ENCODE assay signal across 8 cellular contexts in the genomic region with DNA sequence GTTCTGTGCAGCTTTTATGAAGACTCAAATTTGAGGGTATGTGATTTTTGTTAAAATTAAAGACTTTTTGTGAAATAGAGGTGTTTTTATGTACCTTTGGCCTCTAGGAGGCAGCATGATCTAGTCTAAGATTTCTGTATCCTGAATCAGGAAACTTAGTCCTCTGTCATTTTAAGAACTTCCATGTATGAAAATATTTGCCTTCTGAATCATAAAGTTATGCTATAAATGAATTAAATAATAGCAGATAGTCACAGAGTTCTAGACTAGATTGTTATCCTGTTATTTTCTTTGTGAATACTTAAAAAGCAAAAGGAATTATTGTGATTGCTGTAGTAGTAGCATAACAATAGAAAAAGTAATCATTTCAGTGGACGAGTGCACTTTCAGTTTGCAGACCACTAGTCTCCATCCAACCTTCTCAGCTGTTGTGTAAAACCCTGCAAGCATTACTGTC.
DNase-seq lines count a peak whose midpoint lies in the region; ATAC-seq and TF ChIP-seq lines count a peak whose summit lies in the region.

No MANE protein-coding gene starts in this region.

- H3K27ac Mint-ChIP-seq in effector memory CD8-positive, alpha-beta T cell, result peak overlapping the region; percentile 44 to 56

- H3K4me2 ChIP-seq in KMS-11, result peak overlapping the region; percentile 30

- H3K9ac ChIP-seq in KMS-11, result no peak overlapping the region; the same call in 1 of the 2 replicates

- no peaks in the 10 kb centered on the region for H3K27me3 Mint-ChIP-seq in effector memory CD8-positive, alpha-beta T cell

- H2AFZ ChIP-seq in ACC112 (ENCODE audit: low read length, unreplicated experiment), result peak overlapping the region; percentile 42
- H2AFZ ChIP-seq in KMS-11 (ENCODE audit: low read depth), result 0 out of 2 replicates have a peak overlapping the region, but pooled peaks have one; percentile 7

- TF ChIP-seq CTCF in GM12865 (IDR thresholded peaks at IDR 0.05; ENCODE audit: insufficient read depth, low read depth, low read length, missing control alignments), result peak; percentile 49
- TF ChIP-seq CTCF in KMS-11 (conservative IDR thresholded peaks at IDR 0.05; ENCODE audit: low read depth, low read length), result peak; percentile 86

- no peaks in the 10 kb centered on the region for H3K27me3 ChIP-seq in ACC112 (ENCODE audit: insufficient read depth, low read length)
- no peaks in the 10 kb centered on the region for H3K27me3 ChIP-seq in KMS-11 (ENCODE audit: insufficient read depth, low read depth)

- no peaks in the 10 kb centered on the region for H3K36me3 ChIP-seq in ACC112 (ENCODE audit: insufficient read depth, low read length)
- H3K36me3 ChIP-seq in KMS-11 (ENCODE audit: insufficient read depth), result no peaks in the 10 kb centered on the region

- H3K79me2 ChIP-seq in ACC112 (ENCODE audit: control insufficient read depth, insufficient read depth, low read length, unreplicated experiment) (peaks cover 12% of the 10 kb centered on the region), KMS-11 (ENCODE audit: insufficient read depth, low read depth) (no peaks in the 10 kb centered on the region)

- H4K20me1 ChIP-seq in KMS-11 (ENCODE audit: insufficient read depth), result no peaks in the 10 kb centered on the region

- no peak for ATAC-seq in effector memory CD8-positive, alpha-beta T cell (replicated peaks)
- ATAC-seq in GM21737 (IDR thresholded peaks at IDR 0.05; ENCODE audit: unreplicated experiment), result no peak

- H3K4me1 Mint-ChIP-seq in effector memory CD8-positive, alpha-beta T cell (ENCODE audit: low read depth in 2 of 2), result no peaks in the 10 kb centered on the region

- DNase-seq in GM12865 (ENCODE audit: low read depth), result peak; percentile 65
- DNase-seq in RKO (ENCODE audit: low spot score), result peak; percentile 84
- DNase-seq in effector memory CD8-positive, alpha-beta T cell, result peak in 1 of 3 experiments; percentile 4
- peak; percentile 79 for DNase-seq in midbrain (lab: John Stamatoyannopoulos, UW)
- no peak for DNase-seq in activated effector memory CD4-positive, alpha-beta T cell treated with Interleukin-2 at 50 U/mL for 16 hours

- no peaks in the 10 kb centered on the region for H3K36me3 Mint-ChIP-seq in effector memory CD8-positive, alpha-beta T cell (ENCODE audit: insufficient read depth)

- H3K27ac ChIP-seq in ACC112 (ENCODE audit: low read depth, low read length) (peak overlapping the region; percentile 60), KMS-11 (peak overlapping the region; percentile 7; the same call in 1 of the 2 replicates)

- H3K4me3 ChIP-seq in ACC112 (ENCODE audit: low read depth, low read length), result peak overlapping the region; percentile 75
- H3K4me3 ChIP-seq in GM12865 (ENCODE audit: low read depth, low read length), result peak overlapping the region; percentile 20; the same call in 1 of the 2 replicates
- H3K4me3 ChIP-seq in KMS-11 (IDR thresholded peaks at IDR 0.05; ENCODE audit: insufficient read depth, low read depth, low read length), result no peak overlapping the region

- H3K4me3 Mint-ChIP-seq in effector memory CD8-positive, alpha-beta T cell, result peak overlapping the region in 1 of 2 donors; percentile 38

- H3K9me3 Mint-ChIP-seq in effector memory CD8-positive, alpha-beta T cell, result no peaks in the 10 kb centered on the region

- peaks cover 40% of the 10 kb centered on the region for H3K4me1 ChIP-seq in ACC112 (ENCODE audit: control insufficient read depth, insufficient read depth, low read length, unreplicated experiment)
- peaks cover 22% of the 10 kb centered on the region for H3K4me1 ChIP-seq in KMS-11 (ENCODE audit: low read depth, poor library complexity, severe bottlenecking)
